1 cellular context compared by ENCODE assay signal in the genomic region with DNA sequence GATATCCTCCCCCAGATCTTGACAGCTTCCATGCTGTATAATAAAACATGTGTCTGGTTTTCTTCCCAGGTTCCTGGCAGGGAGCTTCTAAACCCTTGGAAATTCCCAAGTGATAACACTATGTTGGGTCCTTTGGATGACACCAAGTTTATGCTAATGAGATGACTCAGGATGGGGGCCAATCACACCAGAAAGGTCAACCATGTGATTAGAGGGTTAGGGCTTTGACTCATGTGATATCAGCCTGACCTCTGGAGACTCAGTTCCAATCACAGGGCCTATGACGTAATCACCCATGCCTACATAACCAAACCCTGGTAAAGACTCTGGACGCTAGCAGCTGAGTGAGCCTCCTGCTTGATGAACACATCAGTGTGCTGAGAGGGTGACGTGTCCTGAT.
TF ChIP-seq lines count a peak whose summit lies in the region.

No MANE protein-coding gene starts in this region.

TF ChIP-seq in HEK293, 187 proteins besides CTCF, POLR2A, EP300 and RAD21 (continued from another document and continues in another):
- no peak for TF ChIP-seq PBX3 (CRISPR knock-in tag; IDR thresholded peaks at IDR 0.05)
- TF ChIP-seq ZNF202 (tag by site-specific recombination; IDR thresholded peaks at IDR 0.05; ENCODE audit: borderline replicate concordance): no peak
- no peak for TF ChIP-seq ZNF555 (tag by site-specific recombination; conservative IDR thresholded peaks at IDR 0.05)
- no peak for TF ChIP-seq ZNF155 (tag by site-specific recombination; IDR thresholded peaks at IDR 0.05)
- no peak for TF ChIP-seq ZNF148 (tag by site-specific recombination; IDR thresholded peaks at IDR 0.05; ENCODE audit: borderline replicate concordance)
- no peak for TF ChIP-seq ZNF394 (tag by site-specific recombination; IDR thresholded peaks at IDR 0.05; ENCODE audit: borderline replicate concordance)
- TF ChIP-seq, protein P1, sequence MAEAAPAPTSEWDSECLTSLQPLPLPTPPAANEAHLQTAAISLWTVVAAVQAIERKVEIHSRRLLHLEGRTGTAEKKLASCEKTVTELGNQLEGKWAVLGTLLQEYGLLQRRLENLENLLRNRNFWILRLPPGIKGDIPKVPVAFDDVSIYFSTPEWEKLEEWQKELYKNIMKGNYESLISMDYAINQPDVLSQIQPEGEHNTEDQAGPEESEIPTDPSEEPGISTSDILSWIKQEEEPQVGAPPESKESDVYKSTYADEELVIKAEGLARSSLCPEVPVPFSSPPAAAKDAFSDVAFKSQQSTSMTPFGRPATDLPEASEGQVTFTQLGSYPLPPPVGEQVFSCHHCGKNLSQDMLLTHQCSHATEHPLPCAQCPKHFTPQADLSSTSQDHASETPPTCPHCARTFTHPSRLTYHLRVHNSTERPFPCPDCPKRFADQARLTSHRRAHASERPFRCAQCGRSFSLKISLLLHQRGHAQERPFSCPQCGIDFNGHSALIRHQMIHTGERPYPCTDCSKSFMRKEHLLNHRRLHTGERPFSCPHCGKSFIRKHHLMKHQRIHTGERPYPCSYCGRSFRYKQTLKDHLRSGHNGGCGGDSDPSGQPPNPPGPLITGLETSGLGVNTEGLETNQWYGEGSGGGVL (tag by site-specific recombination; IDR thresholded peaks at IDR 0.05): no peak
- TF ChIP-seq OSR2 (tag by site-specific recombination; IDR thresholded peaks at IDR 0.05): no peak
- no peak for TF ChIP-seq ZNF174 (tag by site-specific recombination; IDR thresholded peaks at IDR 0.05)
- no peak for TF ChIP-seq ZNF37A (tag by site-specific recombination; IDR thresholded peaks at IDR 0.05)
- TF ChIP-seq ATF2 (tag by site-specific recombination; IDR thresholded peaks at IDR 0.05; ENCODE audit: low read depth): peak; percentile 68
- TF ChIP-seq ZBTB7A (tag by site-specific recombination; IDR thresholded peaks at IDR 0.05; ENCODE audit: low read depth): no peak
- TF ChIP-seq ZNF768 (tag by site-specific recombination; IDR thresholded peaks at IDR 0.05): no peak
- 0 out of 2 replicates have a peak, but pooled peaks have one; percentile 22 for TF ChIP-seq ZNF366 (tag by site-specific recombination; conservative IDR thresholded peaks at IDR 0.05)
- TF ChIP-seq ZNF112 (tag by site-specific recombination; IDR thresholded peaks at IDR 0.05): no peak
- no peak for TF ChIP-seq ZNF266 (tag by site-specific recombination; IDR thresholded peaks at IDR 0.05; ENCODE audit: low read depth)
- TF ChIP-seq, protein P2, sequence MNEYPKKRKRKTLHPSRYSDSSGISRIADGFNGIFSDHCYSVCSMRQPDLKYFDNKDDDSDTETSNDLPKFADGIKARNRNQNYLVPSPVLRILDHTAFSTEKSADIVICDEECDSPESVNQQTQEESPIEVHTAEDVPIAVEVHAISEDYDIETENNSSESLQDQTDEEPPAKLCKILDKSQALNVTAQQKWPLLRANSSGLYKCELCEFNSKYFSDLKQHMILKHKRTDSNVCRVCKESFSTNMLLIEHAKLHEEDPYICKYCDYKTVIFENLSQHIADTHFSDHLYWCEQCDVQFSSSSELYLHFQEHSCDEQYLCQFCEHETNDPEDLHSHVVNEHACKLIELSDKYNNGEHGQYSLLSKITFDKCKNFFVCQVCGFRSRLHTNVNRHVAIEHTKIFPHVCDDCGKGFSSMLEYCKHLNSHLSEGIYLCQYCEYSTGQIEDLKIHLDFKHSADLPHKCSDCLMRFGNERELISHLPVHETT (tag by site-specific recombination; IDR thresholded peaks at IDR 0.05): peak; percentile 70; the same call in 1 of the 2 replicates
- TF ChIP-seq ZNF26 (tag by site-specific recombination; IDR thresholded peaks at IDR 0.05): no peak
- TF ChIP-seq GFI1B (tag by site-specific recombination; IDR thresholded peaks at IDR 0.05): 0 out of 2 replicates have a peak, but pooled peaks have one; percentile 37
- TF ChIP-seq ZNF510 (tag by site-specific recombination; IDR thresholded peaks at IDR 0.05; ENCODE audit: insufficient replicate concordance): no peak
- no peak for TF ChIP-seq ZNF2 (tag by site-specific recombination; IDR thresholded peaks at IDR 0.05)
- TF ChIP-seq GLI4 (tag by site-specific recombination; IDR thresholded peaks at IDR 0.05): no peak
- peak; percentile 54; the same call in 1 of the 2 replicates for TF ChIP-seq HIC1 (tag by site-specific recombination; IDR thresholded peaks at IDR 0.05)
- TF ChIP-seq ZNF175 (tag by site-specific recombination; IDR thresholded peaks at IDR 0.05): no peak
- TF ChIP-seq SALL2 (tag by site-specific recombination; IDR thresholded peaks at IDR 0.05; ENCODE audit: borderline replicate concordance): no peak
- no peak for TF ChIP-seq ZNF621 (tag by site-specific recombination; IDR thresholded peaks at IDR 0.05)
- TF ChIP-seq GLIS1 (tag by site-specific recombination; IDR thresholded peaks at IDR 0.05): no peak
- TF ChIP-seq ZNF184 (tag by site-specific recombination; IDR thresholded peaks at IDR 0.05): no peak
- no peak for TF ChIP-seq ZNF561 (tag by site-specific recombination; IDR thresholded peaks at IDR 0.05; ENCODE audit: borderline replicate concordance)
- peak; percentile 23; the same call in 1 of the 2 replicates for TF ChIP-seq ZSCAN23 (tag by site-specific recombination; IDR thresholded peaks at IDR 0.05)
- no peak for TF ChIP-seq ZNF514 (tag by site-specific recombination; IDR thresholded peaks at IDR 0.05)
- no peak for TF ChIP-seq ZNF350 (tag by site-specific recombination; IDR thresholded peaks at IDR 0.05)
- no peak for TF ChIP-seq ZFP69B (tag by site-specific recombination; IDR thresholded peaks at IDR 0.05)
- no peak for TF ChIP-seq ZNF488 (tag by site-specific recombination; IDR thresholded peaks at IDR 0.05)
- TF ChIP-seq ZNF529 (tag by site-specific recombination; IDR thresholded peaks at IDR 0.05; ENCODE audit: insufficient replicate concordance): no peak
- TF ChIP-seq ZNF629 (tag by site-specific recombination; IDR thresholded peaks at IDR 0.05): peak; percentile 84
- TF ChIP-seq ZNF157 (tag by site-specific recombination; IDR thresholded peaks at IDR 0.05): no peak
- no peak for TF ChIP-seq BCL11A (tag by site-specific recombination; IDR thresholded peaks at IDR 0.05; ENCODE audit: low read depth)
- no peak for TF ChIP-seq ZNF837 (tag by site-specific recombination; IDR thresholded peaks at IDR 0.05)
- no peak for TF ChIP-seq REPIN1 (tag by site-specific recombination; IDR thresholded peaks at IDR 0.05; ENCODE audit: low read depth)
- no peak for TF ChIP-seq ZNF623 (tag by site-specific recombination; IDR thresholded peaks at IDR 0.05)
- TF ChIP-seq ZFP3 (tag by site-specific recombination; IDR thresholded peaks at IDR 0.05; ENCODE audit: low read depth): no peak
- TF ChIP-seq, protein P3, sequence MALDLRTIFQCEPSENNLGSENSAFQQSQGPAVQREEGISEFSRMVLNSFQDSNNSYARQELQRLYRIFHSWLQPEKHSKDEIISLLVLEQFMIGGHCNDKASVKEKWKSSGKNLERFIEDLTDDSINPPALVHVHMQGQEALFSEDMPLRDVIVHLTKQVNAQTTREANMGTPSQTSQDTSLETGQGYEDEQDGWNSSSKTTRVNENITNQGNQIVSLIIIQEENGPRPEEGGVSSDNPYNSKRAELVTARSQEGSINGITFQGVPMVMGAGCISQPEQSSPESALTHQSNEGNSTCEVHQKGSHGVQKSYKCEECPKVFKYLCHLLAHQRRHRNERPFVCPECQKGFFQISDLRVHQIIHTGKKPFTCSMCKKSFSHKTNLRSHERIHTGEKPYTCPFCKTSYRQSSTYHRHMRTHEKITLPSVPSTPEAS (tag by site-specific recombination; IDR thresholded peaks at IDR 0.05): no peak
- no peak for TF ChIP-seq ZNF660 (tag by site-specific recombination; IDR thresholded peaks at IDR 0.05)
- no peak for TF ChIP-seq ZBTB44 (tag by site-specific recombination; IDR thresholded peaks at IDR 0.05)
- TF ChIP-seq ZSCAN16 (tag by site-specific recombination; IDR thresholded peaks at IDR 0.05): peak; percentile 71; the same call in 1 of the 2 replicates
- TF ChIP-seq ZNF785 (tag by site-specific recombination; IDR thresholded peaks at IDR 0.05): no peak
- TF ChIP-seq ZBTB8A (tag by site-specific recombination; IDR thresholded peaks at IDR 0.05): no peak
- no peak for TF ChIP-seq SP3 (tag by site-specific recombination; IDR thresholded peaks at IDR 0.05)
- TF ChIP-seq ZNF248 (tag by site-specific recombination; IDR thresholded peaks at IDR 0.05): no peak
- TF ChIP-seq, protein P4, sequence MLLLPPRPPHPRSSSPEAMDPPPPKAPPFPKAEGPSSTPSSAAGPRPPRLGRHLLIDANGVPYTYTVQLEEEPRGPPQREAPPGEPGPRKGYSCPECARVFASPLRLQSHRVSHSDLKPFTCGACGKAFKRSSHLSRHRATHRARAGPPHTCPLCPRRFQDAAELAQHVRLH (tag by site-specific recombination; IDR thresholded peaks at IDR 0.05): no peak
